ENCODE assay signal across 8 cellular contexts in genomic region chr22:21981874-21982273, GRCh38. TPM values are rescaled to one million over a fixed set of nuclear protein-coding genes. Genes with fewer than 3 reads are reported as not detected.
A peak's percentile ranks its signal among the peaks of the same experiment; 100 is the strongest.
DNase-seq lines count a peak whose midpoint lies in the region; ATAC-seq, FAIRE-seq and TF ChIP-seq lines count a peak whose summit lies in the region.

No MANE protein-coding gene starts in this region.

- no peak for TF ChIP-seq POLR2A in GM12892 (IDR thresholded peaks at IDR 0.05; ENCODE audit: low read depth, low read length)

- DNase-seq in T-cell (no peak), foreskin fibroblast (no peak), psoas muscle (no peak), GM12892 (ENCODE audit: insufficient read length) (no peak), MV-4-11 (lab: John Stamatoyannopoulos, UW) (no peak), ecto neural progenitor cell (ENCODE audit: low spot score) (no peak), hepatic stellate cell (ENCODE audit: low spot score) (no peak)

- peak overlapping the region; percentile 84 to 87 for H3K27ac Mint-ChIP-seq in T-cell

- peak overlapping the region; percentile 95 for H3K4me3 ChIP-seq in GM08714 (ENCODE audit: low read length)
- peak overlapping the region; percentile 96 to 98 for H3K4me3 ChIP-seq in foreskin fibroblast (ENCODE audit: low read depth in 1 of 2, low read length in 2 of 2)
- H3K4me3 ChIP-seq in psoas muscle, result peak overlapping the region; percentile 98

- H3K9me3 ChIP-seq in psoas muscle, result no peaks in the 10 kb centered on the region

- WGBS in psoas muscle, 3 donors, result 14 to 30% (median 15%) methylated on average over 2 of the region's 2 CpGs

- no peaks in the 10 kb centered on the region for H3K27me3 Mint-ChIP-seq in T-cell

- no peak for ATAC-seq in T-cell (replicated peaks in 1 of 4)
- ATAC-seq in psoas muscle, result peak in 3 of 4 donors; percentile 18 to 76 (median 33)

- H3K27ac ChIP-seq in psoas muscle, result peak overlapping the region; percentile 86

- H3K36me3 ChIP-seq in psoas muscle (ENCODE audit: insufficient read depth in 1 of 2, low read depth in 1 of 2), result peaks cover 0 to 10% of the 10 kb centered on the region in 2 donors

- no peaks in the 10 kb centered on the region for H3K9me3 Mint-ChIP-seq in T-cell

- CTCF ChIA-PET in T-cell (lab: Charles Lee), result interaction anchor here in 1 of 2 donors (0.9 to 1.3 kb wide), 4 partner anchors 10 to 46 kb away, joined by 3 to 4 read pairs (median 3); partner anchors contain the start of gene PPM1F

- H3K4me3 Mint-ChIP-seq in T-cell, result peak overlapping the region; percentile 88 to 89 (median 88)

- FAIRE-seq in GM12892 (lab: Jason Lieb, UNC), result no peak

- H3K27me3 ChIP-seq in psoas muscle (ENCODE audit: insufficient read depth in 3 of 3, low read length in 2 of 3), result no peaks in the 10 kb centered on the region

- peaks cover 7% of the 10 kb centered on the region for H3K36me3 Mint-ChIP-seq in T-cell

- TF ChIP-seq CTCF in foreskin fibroblast (IDR thresholded peaks at IDR 0.05; ENCODE audit: low read depth, low read length) (no peak), psoas muscle (IDR thresholded peaks at IDR 0.05) (no peak)

- intact Hi-C loops in psoas muscle (cut with DNase I), result no loop called here

- H3K4me1 ChIP-seq in psoas muscle, result peaks cover 19% of the 10 kb centered on the region

- peaks cover 26 to 50% (median 44%) of the 10 kb centered on the region in 3 donors for H3K4me1 Mint-ChIP-seq in T-cell

- POLR2A ChIA-PET in T-cell (lab: Charles Lee), result no interaction called here

RNA-seq across cellular contexts. Expression of gene TOP3B, which starts 0.7 kb away (rescaled TPM):
- total RNA-seq in T-cell, result 10 to 100 TPM; 58.9 to 90.6 (median 65.9) TPM
- 10 to 100 TPM in 1 of 4 donors, 1 to 10 TPM in 3; 5.4 to 12.2 (median 9.0) TPM for total RNA-seq in psoas muscle
- 10 to 100 TPM in 1 of 3 donors, 1 to 10 TPM in 2; 6.4 to 13.5 (median 8.1) TPM for polyA plus RNA-seq in psoas muscle
- 13.7 TPM for polyA plus RNA-seq in GM12892 (2012; ENCODE audit: missing spikeins)

RNA-seq across cellular contexts. Expression of gene PPM1F, which starts 29.2 kb away (rescaled TPM):
- total RNA-seq in T-cell (10 to 100 TPM; 18.7 to 29.9 (median 24.4) TPM), psoas muscle (10 to 100 TPM; 11.9 to 29.5 (median 15.7) TPM)
- polyA plus RNA-seq in psoas muscle, result 10 to 100 TPM in 2 of 3 donors, 1 to 10 TPM in 1; 8.1 to 13.1 (median 11.8) TPM
- polyA plus RNA-seq in GM12892 (2012; ENCODE audit: missing spikeins), result 3.8 TPM

Comparison
In these comparisons a context has a peak if more than half of its experiments do, and no peak if none do; other contexts are left out.
1. ATAC-seq: peak in psoas muscle (3 of 4); none in T-cell (0 of 4).
2. RNA of gene TOP3B, which starts 0.7 kb away (total RNA-seq): 58.9 to 90.6 TPM in T-cell; 5.4 to 12.2 TPM in psoas muscle; every median in the first group is over 4 times any median in the second.
3. Peak in every context shown above with its lines, with median percentiles within 50 percentile points of each other: H3K4me3 ChIP-seq.